1 cellular context compared by ENCODE assay signal in the genomic region with DNA sequence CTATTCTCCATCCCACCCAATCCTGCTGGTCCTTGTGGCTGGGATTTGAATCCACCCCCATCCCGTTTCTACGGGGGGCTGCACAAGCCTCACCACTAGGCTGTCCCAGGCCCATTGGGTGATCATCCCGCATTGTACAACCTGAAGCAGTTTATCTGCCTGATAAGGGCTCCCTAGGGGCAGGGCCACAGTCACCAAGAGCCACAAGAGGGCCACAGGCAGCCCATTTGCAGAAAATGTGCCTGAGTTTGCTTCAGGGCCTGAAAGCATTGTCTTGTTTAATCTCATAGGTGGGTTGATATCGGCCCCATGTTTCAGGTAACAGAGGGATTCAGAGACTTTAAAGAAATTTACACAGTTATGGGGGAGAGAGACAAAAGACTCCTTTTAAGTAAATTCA.
TF ChIP-seq lines count a peak whose summit lies in the region.

No MANE protein-coding gene starts in this region.

TF ChIP-seq in GM12878, 131 proteins besides CTCF, POLR2A, EP300 and RAD21:
- TF ChIP-seq SIN3A (IDR thresholded peaks at IDR 0.05; ENCODE audit: low read depth, low read length) (no peak), ATF7 (IDR thresholded peaks at IDR 0.05; ENCODE audit: low read depth) (no peak), KLF5 (IDR thresholded peaks at IDR 0.05; ENCODE audit: partially characterized antibody) (no peak), ZNF384 (IDR thresholded peaks at IDR 0.05; ENCODE audit: borderline replicate concordance, low read depth, low read length) (no peak)
- TF ChIP-seq, protein P1, sequence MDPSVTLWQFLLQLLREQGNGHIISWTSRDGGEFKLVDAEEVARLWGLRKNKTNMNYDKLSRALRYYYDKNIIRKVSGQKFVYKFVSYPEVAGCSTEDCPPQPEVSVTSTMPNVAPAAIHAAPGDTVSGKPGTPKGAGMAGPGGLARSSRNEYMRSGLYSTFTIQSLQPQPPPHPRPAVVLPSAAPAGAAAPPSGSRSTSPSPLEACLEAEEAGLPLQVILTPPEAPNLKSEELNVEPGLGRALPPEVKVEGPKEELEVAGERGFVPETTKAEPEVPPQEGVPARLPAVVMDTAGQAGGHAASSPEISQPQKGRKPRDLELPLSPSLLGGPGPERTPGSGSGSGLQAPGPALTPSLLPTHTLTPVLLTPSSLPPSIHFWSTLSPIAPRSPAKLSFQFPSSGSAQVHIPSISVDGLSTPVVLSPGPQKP (IDR thresholded peaks at IDR 0.05; ENCODE audit: low read depth, low read length) = no peak
